In the genomic region with DNA sequence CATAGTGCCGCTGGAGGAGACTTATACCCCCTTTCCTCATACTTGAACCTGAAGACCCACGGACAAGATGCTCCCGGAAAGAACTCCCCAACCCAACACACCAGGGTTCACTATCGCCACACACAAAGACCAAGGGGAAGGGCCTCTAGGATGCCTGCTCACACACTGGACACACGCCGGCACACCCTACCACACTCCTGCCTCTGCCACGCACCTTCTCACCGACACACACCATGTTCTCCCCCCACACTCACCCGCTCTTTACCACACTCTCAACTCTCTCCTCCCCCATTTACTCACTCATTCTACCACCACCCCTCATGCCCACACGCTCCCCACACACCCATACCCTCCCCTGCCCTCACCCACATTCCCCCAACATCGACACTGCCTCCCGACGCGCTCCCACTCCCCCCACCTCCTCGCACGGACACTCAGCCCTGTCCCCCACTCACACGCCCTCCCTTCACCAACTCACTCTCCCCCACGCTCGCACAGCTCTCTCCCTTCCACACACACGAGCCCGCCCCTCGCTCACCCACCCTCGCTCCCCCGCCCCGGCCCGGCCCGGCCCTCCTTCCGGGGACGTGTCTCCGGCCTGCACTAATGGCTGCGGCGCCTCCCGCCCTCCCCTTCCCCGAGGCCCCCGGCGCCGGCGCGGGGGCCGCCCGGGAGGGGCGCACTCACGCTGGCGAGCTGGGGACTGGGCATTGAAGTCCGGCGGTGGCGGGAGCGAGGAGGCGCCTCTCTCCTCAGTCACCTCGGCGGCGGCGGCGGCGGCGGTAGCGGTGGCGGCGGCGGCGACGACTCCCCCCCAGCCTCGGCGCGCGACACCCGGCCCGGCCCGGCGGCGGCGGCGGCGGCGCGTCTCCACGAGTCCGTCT, we compare ENCODE assay signal across 8 cellular contexts. TPM values are rescaled to one million over a fixed set of nuclear protein-coding genes. Genes with fewer than 3 reads are reported as not detected.
DNase-seq lines count a peak whose midpoint lies in the region; ATAC-seq, FAIRE-seq and TF ChIP-seq lines count a peak whose summit lies in the region.

No MANE protein-coding gene starts in this region.

- no peak for TF ChIP-seq CTCF in pancreas (IDR thresholded peaks at IDR 0.05)
- TF ChIP-seq CTCF in transverse colon (IDR thresholded peaks at IDR 0.05): no peak

- peak overlapping the region; percentile 32 to 62 (median 60) for H3K4me3 ChIP-seq in pancreas
- H3K4me3 ChIP-seq in transverse colon: peak overlapping the region; percentile 46 to 87 (median 73)

- in situ Hi-C loops in transverse colon (cut with MboI; ENCODE audit: low pct_ligation_motif_present in 1 of 4, low pct_unique_long_range_greater_than_20kb in 1 of 4, low sequenced_read_pairs in 3 of 4): no loop called here

- FAIRE-seq in pancreas (lab: Jason Lieb, UNC): no peak

- H3K9me3 Mint-ChIP-seq in activated naive CD4-positive, alpha-beta T cell treated with anti-CD3 and anti-CD28 coated beads, Interleukin-2, amount 50 U/mL, for 72 hours: no peaks in the 10 kb centered on the region

- peak overlapping the region; percentile 95 to 100 for H3K27ac Mint-ChIP-seq in activated naive CD4-positive, alpha-beta T cell treated with anti-CD3 and anti-CD28 coated beads, Interleukin-2, amount 50 U/mL, for 72 hours

- H3K36me3 Mint-ChIP-seq in activated naive CD4-positive, alpha-beta T cell treated with anti-CD3 and anti-CD28 coated beads, Interleukin-2, amount 50 U/mL, for 72 hours: peaks cover 17 to 35% of the 10 kb centered on the region in 2 donors

- H3K9me3 ChIP-seq in pancreas (no peaks in the 10 kb centered on the region), transverse colon (no peaks in the 10 kb centered on the region)

- H3K36me3 ChIP-seq in pancreas (no peaks in the 10 kb centered on the region), transverse colon (no peaks in the 10 kb centered on the region)

- no peaks in the 10 kb centered on the region for H3K27me3 ChIP-seq in pancreas
- H3K27me3 ChIP-seq in transverse colon: no peaks in the 10 kb centered on the region

- intact Hi-C loops in Right ventricle myocardium superior (cut with DNase I): no loop called here
- intact Hi-C loops in pancreas (cut with DNase I): no loop called here
- intact Hi-C loops in transverse colon (cut with DNase I; ENCODE audit: low total_unique reads): no loop called here

- H3K27ac ChIP-seq in pancreas: peak overlapping the region; percentile 83 to 93 (median 88)
- H3K27ac ChIP-seq in transverse colon: peak overlapping the region; percentile 94 to 98 (median 97)

- peak; percentile 55; the same call in 1 of the 2 replicates for TF ChIP-seq POLR2A in Raji (IDR thresholded peaks at IDR 0.05; ENCODE audit: insufficient read depth, low read depth, low read length)
- TF ChIP-seq POLR2A in transverse colon (IDR thresholded peaks at IDR 0.05): peak; percentile 77

- ATAC-seq in HG03025 (IDR thresholded peaks at IDR 0.05; ENCODE audit: low FRiP score, unreplicated experiment) (peak; percentile 11), Right ventricle myocardium superior (ENCODE audit: poor library complexity) (peak; percentile 71), pancreas (peak; percentile 45 to 68 (median 62))
- ATAC-seq in activated naive CD4-positive, alpha-beta T cell treated with anti-CD3 and anti-CD28 coated beads, Interleukin-2, amount 50 U/mL, for 72 hours: peak; percentile 17 to 22

- peak; percentile 69 for DNase-seq in NCI-H82 (lab: John Stamatoyannopoulos, UW)
- DNase-seq in NCI-H82 treated with DMSO at 0.1 percent for 48 hours (lab: John Stamatoyannopoulos, UW; ENCODE audit: unreplicated experiment): no peak
- peak in 1 of 2 donors; percentile 63 for DNase-seq in activated naive CD4-positive, alpha-beta T cell treated with anti-CD3 and anti-CD28 coated beads, Interleukin-2, amount 50 U/mL, for 72 hours (ENCODE audit: low spot score in 2 of 2)
- DNase-seq in Right ventricle myocardium superior: peak; percentile 89
- DNase-seq in pancreas: peak; percentile 78 to 91 (median 83)
- DNase-seq in transverse colon: peak; percentile 82

- peaks cover 27 to 59% (median 55%) of the 10 kb centered on the region in 3 donors for H3K4me1 ChIP-seq in pancreas
- H3K4me1 ChIP-seq in transverse colon: peaks cover 49 to 69% (median 58%) of the 10 kb centered on the region in 4 donors

- no peak for TF ChIP-seq EP300 in transverse colon (IDR thresholded peaks at IDR 0.05; ENCODE audit: low read depth)

- 0 to 1% methylated on average over 35 to 78 of the region's 78 CpGs for WGBS in pancreas, 2 donors
- whole genome bisulfite sequencing in transverse colon (ENCODE audit: low coverage in 1 of 2), 2 donors: 0 to 1% methylated on average over 11 to 35 of the region's 78 CpGs

RNA-seq across cellular contexts. Expression of a gene that starts 0.6 kb away (rescaled TPM):
- 100 to 1,000 TPM; 216 to 408 TPM for total RNA-seq in activated naive CD4-positive, alpha-beta T cell treated with anti-CD3 and anti-CD28 coated beads, Interleukin-2, amount 50 U/mL, for 72 hours
- total RNA-seq in Right ventricle myocardium superior (271 TPM), pancreas (100 to 1,000 TPM in 2 of 6 donors, 10 to 100 TPM in 4; 58.1 to 137 (median 90.8) TPM), transverse colon (100 to 1,000 TPM in 3 of 4 donors, 10 to 100 TPM in 1; 58.9 to 251 (median 195) TPM)
- polyA plus RNA-seq in pancreas: 10 to 100 TPM; 37.7 to 42.1 TPM

Comparison
In these comparisons a context has a peak if more than half of its experiments do, and no peak if none do; other contexts are left out.
1. ATAC-seq: peak in every context shown above with its lines; median percentile 71 in Right ventricle myocardium superior; 62 in pancreas; 20 in activated naive CD4-positive, alpha-beta T cell treated with anti-CD3 and anti-CD28 coated beads, Interleukin-2, amount 50 U/mL, for 72 hours; 11 in HG03025.